ENCODE assay signal across 8 cellular contexts in the genomic region with DNA sequence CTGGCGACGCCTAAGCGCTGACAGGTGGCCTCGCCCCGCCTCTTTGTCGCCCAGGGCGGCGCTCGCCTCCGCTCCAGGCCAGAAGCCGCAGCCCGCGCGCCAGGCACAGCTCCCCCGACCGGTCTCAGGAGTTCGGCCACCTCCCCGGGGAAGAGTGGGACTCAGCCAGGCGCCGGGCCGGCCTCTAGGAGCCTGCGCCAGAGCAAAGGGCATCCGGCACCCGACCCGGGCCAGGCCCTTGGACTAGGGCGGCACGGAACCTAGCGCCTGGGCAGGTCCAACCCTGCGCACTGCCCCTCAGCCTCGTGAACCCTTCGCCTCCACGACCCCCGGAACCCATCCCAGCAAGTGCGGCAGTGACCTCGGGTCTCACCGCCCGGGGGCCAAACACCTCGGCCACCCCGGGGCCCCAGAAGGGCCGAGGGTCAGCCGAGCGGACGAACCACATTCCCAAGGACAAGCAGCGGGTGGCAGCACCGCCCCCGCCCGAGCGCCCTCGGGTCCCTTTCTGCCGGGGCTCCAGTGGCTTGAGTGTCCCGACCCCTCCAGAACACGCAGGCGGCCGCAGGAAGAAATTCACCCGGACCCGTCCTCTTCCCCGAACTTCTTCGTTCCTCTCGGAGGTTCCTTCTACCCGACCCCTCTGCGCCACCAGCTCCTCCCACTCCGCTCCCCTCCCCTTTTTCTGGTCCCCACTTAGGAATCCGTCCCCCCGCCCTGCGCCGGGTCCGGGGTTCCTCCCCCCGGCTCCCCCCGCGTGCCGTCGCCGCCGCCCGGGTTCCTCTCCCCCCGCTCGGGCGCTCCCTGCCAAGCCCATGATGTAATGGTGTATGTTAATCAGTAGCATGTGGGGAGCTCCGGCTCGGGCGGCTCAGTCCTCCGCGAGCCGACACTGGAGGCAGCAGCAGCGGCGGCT.
DNase-seq lines count a peak whose midpoint lies in the region; TF ChIP-seq lines count a peak whose summit lies in the region.

No MANE protein-coding gene starts in this region.

- peaks cover 5% of the 10 kb centered on the region; the same call in 1 of the 2 replicates for H3K4me1 ChIP-seq in HEK293 (ENCODE audit: control insufficient read depth, insufficient read depth, low read length)

- H3K36me3 ChIP-seq in HEK293 (ENCODE audit: control insufficient read depth in 2 of 2, insufficient read depth in 1 of 2, low read length in 2 of 2), result no peaks in the 10 kb centered on the region

- TF ChIP-seq CTCF in GM12874 (IDR thresholded peaks at IDR 0.05; ENCODE audit: insufficient read depth, low read depth, low read length) (peak; percentile 28; the same call in 1 of the 2 replicates), HEK293 (tag by site-specific recombination; IDR thresholded peaks at IDR 0.05) (peak; percentile 75), retinal pigment epithelial cell (conservative IDR thresholded peaks at IDR 0.05; ENCODE audit: low read depth, low read length) (peak; percentile 23)

- no peaks in the 10 kb centered on the region for H3K9me3 ChIP-seq in HEK293 (ENCODE audit: control insufficient read depth, insufficient read depth, low read depth, low read length)

- peak overlapping the region; percentile 77 for H3K27ac ChIP-seq in HEK293 (ENCODE audit: extremely low read depth, low read depth, low read length)

- peak; percentile 63 for DNase-seq in NAMALWA (ENCODE audit: low spot score)
- DNase-seq in T-helper 22 cell (ENCODE audit: low read depth), result peak; percentile 78
- peak; percentile 98 for DNase-seq in astrocyte of the hippocampus (ENCODE audit: low read depth, low spot score)
- peak; percentile 59 to 94 (median 84) for DNase-seq in hypothalamus (lab: John Stamatoyannopoulos, UW)
- DNase-seq in retinal pigment epithelial cell (ENCODE audit: low read depth), result peak; percentile 63
- no peak for DNase-seq in GF-D8 (lab: John Stamatoyannopoulos, UW)

- POLR2A ChIA-PET in HEK293 (lab: Yijun Ruan, JAX), result interaction anchor here (0.5 to 2.7 kb wide), 27 partner anchors 8 to 462 kb away, joined by 3 to 23 read pairs (median 4); partner anchors contain the start of genes CDKN3, CGRRF1, SOCS4 and WDHD1

- H3K4me3 ChIP-seq in HEK293 (ENCODE audit: low read depth, low read length) (peak overlapping the region; percentile 77), retinal pigment epithelial cell (ENCODE audit: low read length) (peak overlapping the region; percentile 68)

- CTCF ChIA-PET in HEK293 (lab: Yijun Ruan, JAX), result interaction anchor here (0.6 to 3.0 kb wide), 16 partner anchors 14 to 314 kb away, joined by 3 to 41 read pairs (median 4); no protein-coding TSS in a partner anchor

TF ChIP-seq in HEK293, 187 proteins besides CTCF, POLR2A, EP300 and RAD21 (continues in another document):
- TF ChIP-seq ZNF670 (tag by site-specific recombination; IDR thresholded peaks at IDR 0.05; ENCODE audit: low read depth) (no peak), ZBTB1 (tag by site-specific recombination; IDR thresholded peaks at IDR 0.05) (no peak), ZNF544 (tag by site-specific recombination; IDR thresholded peaks at IDR 0.05) (no peak), ZBTB21 (tag by site-specific recombination; IDR thresholded peaks at IDR 0.05) (no peak), ZNF394 (tag by site-specific recombination; IDR thresholded peaks at IDR 0.05; ENCODE audit: borderline replicate concordance) (no peak), ZNF600 (tag by site-specific recombination; IDR thresholded peaks at IDR 0.05) (peak; percentile 73), BCL11A (tag by site-specific recombination; IDR thresholded peaks at IDR 0.05; ENCODE audit: low read depth) (peak; percentile 51; the same call in 1 of the 2 replicates), ZNF626 (tag by site-specific recombination; IDR thresholded peaks at IDR 0.05) (no peak), HIC1 (tag by site-specific recombination; IDR thresholded peaks at IDR 0.05) (peak; percentile 59), YY2 (tag by site-specific recombination; IDR thresholded peaks at IDR 0.05) (no peak), ZNF473 (tag by site-specific recombination; IDR thresholded peaks at IDR 0.05) (no peak), ZNF248 (tag by site-specific recombination; IDR thresholded peaks at IDR 0.05) (no peak), ZNF221 (tag by site-specific recombination; IDR thresholded peaks at IDR 0.05; ENCODE audit: borderline replicate concordance) (no peak), ZNF777 (tag by site-specific recombination; IDR thresholded peaks at IDR 0.05; ENCODE audit: borderline replicate concordance) (no peak; the same call in none of the 2 replicates), ZFP69B (tag by site-specific recombination; IDR thresholded peaks at IDR 0.05) (peak; percentile 60; the same call in 1 of the 2 replicates), ZNF114 (tag by site-specific recombination; IDR thresholded peaks at IDR 0.05) (no peak), AEBP2 (tag by site-specific recombination; IDR thresholded peaks at IDR 0.05; ENCODE audit: borderline replicate concordance) (no peak), ZNF747 (tag by site-specific recombination; IDR thresholded peaks at IDR 0.05) (no peak), ZSCAN30 (tag by site-specific recombination; IDR thresholded peaks at IDR 0.05) (peak; percentile 15; the same call in 1 of the 2 replicates), SCRT1 (tag by site-specific recombination; IDR thresholded peaks at IDR 0.05; ENCODE audit: borderline replicate concordance) (no peak)
- TF ChIP-seq, protein P1, sequence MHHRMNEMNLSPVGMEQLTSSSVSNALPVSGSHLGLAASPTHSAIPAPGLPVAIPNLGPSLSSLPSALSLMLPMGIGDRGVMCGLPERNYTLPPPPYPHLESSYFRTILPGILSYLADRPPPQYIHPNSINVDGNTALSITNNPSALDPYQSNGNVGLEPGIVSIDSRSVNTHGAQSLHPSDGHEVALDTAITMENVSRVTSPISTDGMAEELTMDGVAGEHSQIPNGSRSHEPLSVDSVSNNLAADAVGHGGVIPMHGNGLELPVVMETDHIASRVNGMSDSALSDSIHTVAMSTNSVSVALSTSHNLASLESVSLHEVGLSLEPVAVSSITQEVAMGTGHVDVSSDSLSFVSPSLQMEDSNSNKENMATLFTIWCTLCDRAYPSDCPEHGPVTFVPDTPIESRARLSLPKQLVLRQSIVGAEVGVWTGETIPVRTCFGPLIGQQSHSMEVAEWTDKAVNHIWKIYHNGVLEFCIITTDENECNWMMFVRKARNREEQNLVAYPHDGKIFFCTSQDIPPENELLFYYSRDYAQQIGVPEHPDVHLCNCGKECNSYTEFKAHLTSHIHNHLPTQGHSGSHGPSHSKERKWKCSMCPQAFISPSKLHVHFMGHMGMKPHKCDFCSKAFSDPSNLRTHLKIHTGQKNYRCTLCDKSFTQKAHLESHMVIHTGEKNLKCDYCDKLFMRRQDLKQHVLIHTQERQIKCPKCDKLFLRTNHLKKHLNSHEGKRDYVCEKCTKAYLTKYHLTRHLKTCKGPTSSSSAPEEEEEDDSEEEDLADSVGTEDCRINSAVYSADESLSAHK (tag by site-specific recombination; IDR thresholded peaks at IDR 0.05), result peak; percentile 46; the same call in 1 of the 2 replicates
- TF ChIP-seq, protein P2, sequence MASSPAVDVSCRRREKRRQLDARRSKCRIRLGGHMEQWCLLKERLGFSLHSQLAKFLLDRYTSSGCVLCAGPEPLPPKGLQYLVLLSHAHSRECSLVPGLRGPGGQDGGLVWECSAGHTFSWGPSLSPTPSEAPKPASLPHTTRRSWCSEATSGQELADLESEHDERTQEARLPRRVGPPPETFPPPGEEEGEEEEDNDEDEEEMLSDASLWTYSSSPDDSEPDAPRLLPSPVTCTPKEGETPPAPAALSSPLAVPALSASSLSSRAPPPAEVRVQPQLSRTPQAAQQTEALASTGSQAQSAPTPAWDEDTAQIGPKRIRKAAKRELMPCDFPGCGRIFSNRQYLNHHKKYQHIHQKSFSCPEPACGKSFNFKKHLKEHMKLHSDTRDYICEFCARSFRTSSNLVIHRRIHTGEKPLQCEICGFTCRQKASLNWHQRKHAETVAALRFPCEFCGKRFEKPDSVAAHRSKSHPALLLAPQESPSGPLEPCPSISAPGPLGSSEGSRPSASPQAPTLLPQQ (tag by site-specific recombination; IDR thresholded peaks at IDR 0.05), result peak; percentile 64; the same call in 1 of the 2 replicates

Comparison
In these comparisons a context has a peak if more than half of its experiments do, and no peak if none do; other contexts are left out.
1. CTCF ChIP-seq: peak in every context shown above with its lines; median percentile 75 in HEK293; 28 in GM12874; 23 in retinal pigment epithelial cell.